ENCODE assay signal across 8 cellular contexts in genomic region chr2:32355976-32356734, GRCh38. TPM values are rescaled to one million over a fixed set of nuclear protein-coding genes. Genes with fewer than 3 reads are reported as not detected.
A peak's percentile ranks its signal among the peaks of the same experiment; 100 is the strongest.
DNase-seq lines count a peak whose midpoint lies in the region; ATAC-seq and TF ChIP-seq lines count a peak whose summit lies in the region.

No MANE protein-coding gene starts in this region.

- 0 out of 2 replicates have a peak, but pooled peaks cover 5% of the 10 kb centered on the region for H3K9me1 ChIP-seq in IMR-90 (ENCODE audit: insufficient read depth, low read length)

- H3K18ac ChIP-seq in IMR-90 (ENCODE audit: low read depth, low read length) = peak overlapping the region; percentile 80

- peak overlapping the region; percentile 97 for H3K4ac ChIP-seq in IMR-90 (ENCODE audit: low read depth, low read length)

- H3K4me2 ChIP-seq in IMR-90 (ENCODE audit: low read depth, low read length) = peak overlapping the region; percentile 80

- H4K91ac ChIP-seq in IMR-90 (ENCODE audit: insufficient read depth, low read depth, low read length) = peak overlapping the region; percentile 97

- H3K56ac ChIP-seq in IMR-90 (ENCODE audit: extremely low read depth, insufficient read depth, low read length) = peak overlapping the region; percentile 98

- no peak for TF ChIP-seq RAD21 in IMR-90 (IDR thresholded peaks at IDR 0.05; ENCODE audit: low read length)

- H3K4me3 ChIP-seq in IMR-90 (ENCODE audit: insufficient read depth, low read depth, low read length) = peak overlapping the region; percentile 68
- H3K4me3 ChIP-seq in ascending aorta = peak overlapping the region; percentile 67 to 99
- H3K4me3 ChIP-seq in right lobe of liver = peak overlapping the region; percentile 92 to 98 (median 93)
- H3K4me3 ChIP-seq in thyroid gland (replicated peaks in 1 of 3) = peak overlapping the region; percentile 43 to 100 (median 51)

- peak overlapping the region; percentile 99 for H3K23ac ChIP-seq in IMR-90 (ENCODE audit: low read depth, low read length)

- H2BK120ac ChIP-seq in IMR-90 (ENCODE audit: low read depth, low read length) = peak overlapping the region; percentile 89

- peak overlapping the region; percentile 33 for H2BK20ac ChIP-seq in IMR-90 (ENCODE audit: low read depth, low read length)

- H2BK5ac ChIP-seq in IMR-90 (ENCODE audit: low read depth, low read length, poor library complexity, severe bottlenecking) = peak overlapping the region; percentile 94

- peak overlapping the region; percentile 87 for H4K5ac ChIP-seq in IMR-90 (ENCODE audit: low read depth, low read length)

- peaks cover 0 to 18% of the 10 kb centered on the region in 2 experiments; a peak in 2 of 4 replicates for H3K79me1 ChIP-seq in IMR-90 (ENCODE audit: low read depth in 1 of 2, low read length in 2 of 2)

- H4K20me1 ChIP-seq in IMR-90 (ENCODE audit: insufficient read depth, low read length) = peaks cover 38% of the 10 kb centered on the region

- in situ Hi-C loops in IMR-90 (cut with MboI; ENCODE audit: low sequenced_read_pairs) = no loop called here

- TF ChIP-seq POLR2A in IMR-90 (IDR thresholded peaks at IDR 0.05; ENCODE audit: low read depth, low read length) = no peak
- TF ChIP-seq POLR2A in right lobe of liver (IDR thresholded peaks at IDR 0.05) = no peak
- TF ChIP-seq POLR2A in thyroid gland (IDR thresholded peaks at IDR 0.05) = no peak

- TF ChIP-seq CTCF in IMR-90 (conservative IDR thresholded peaks at IDR 0.05; ENCODE audit: low read depth, low read length) = no peak
- no peak for TF ChIP-seq CTCF in ascending aorta (IDR thresholded peaks at IDR 0.05)
- no peak for TF ChIP-seq CTCF in right lobe of liver (IDR thresholded peaks at IDR 0.05)
- TF ChIP-seq CTCF in thyroid gland (IDR thresholded peaks at IDR 0.05) = no peak

- 0% methylated on average over 9 of the region's 17 CpGs; no CpG with 5 or more reads in 1 of the 2 experiments for WGBS in IMR-90 (ENCODE audit: extremely low coverage in 2 of 2, insufficient read length in 1 of 2), 2 experiments
- 13% methylated on average over 7 of the region's 17 CpGs for whole genome bisulfite sequencing in right lobe of liver (ENCODE audit: insufficient coverage, low coverage, low lambda C conversion rate, missing lambda C conversion rate)
- WGBS in thyroid gland, 2 donors = 7 to 8% methylated on average over 13 to 16 of the region's 17 CpGs

- peak overlapping the region; percentile 95 for H2AK5ac ChIP-seq in IMR-90 (ENCODE audit: low read depth, low read length)

- peak overlapping the region; percentile 97 for H3K14ac ChIP-seq in IMR-90 (replicated peaks; ENCODE audit: low read depth, low read length)

- peaks cover 11% of the 10 kb centered on the region; the same call in 1 of the 2 replicates for H3K4me1 ChIP-seq in ES-I3 (ENCODE audit: insufficient read depth, low read length)
- peaks cover 1% of the 10 kb centered on the region; the same call in 1 of the 2 replicates for H3K4me1 ChIP-seq in IMR-90 (ENCODE audit: control insufficient read depth, insufficient read depth, low read length)
- peaks cover 0 to 30% of the 10 kb centered on the region in 2 donors for H3K4me1 ChIP-seq in ascending aorta
- peaks cover 0 to 27% (median 11%) of the 10 kb centered on the region in 4 donors for H3K4me1 ChIP-seq in right lobe of liver
- H3K4me1 ChIP-seq in thyroid gland = peaks cover 21 to 24% of the 10 kb centered on the region in 2 donors

- H3K9ac ChIP-seq in ES-I3 (ENCODE audit: low read depth, low read length) (peak overlapping the region; percentile 98), IMR-90 (ENCODE audit: low read depth, low read length) (peak overlapping the region; percentile 98)

- H2AFZ ChIP-seq in IMR-90 (replicated peaks; ENCODE audit: low read length, poor library complexity) = peak overlapping the region; percentile 98

- no peaks in the 10 kb centered on the region for H3K36me3 ChIP-seq in ES-I3 (ENCODE audit: insufficient read depth, low read length)
- no peaks in the 10 kb centered on the region for H3K36me3 ChIP-seq in IMR-90 (ENCODE audit: control insufficient read depth, insufficient read depth, low read length)
- H3K36me3 ChIP-seq in ascending aorta = no peaks in the 10 kb centered on the region
- no peaks in the 10 kb centered on the region for H3K36me3 ChIP-seq in right lobe of liver
- H3K36me3 ChIP-seq in thyroid gland = no peaks in the 10 kb centered on the region

- POLR2A ChIA-PET in IMR-90 (lab: Charles Lee; ENCODE audit: unreplicated experiment) = no interaction called here

- H4K8ac ChIP-seq in IMR-90 (ENCODE audit: low read depth in 2 of 2, low read length in 2 of 2) = peak overlapping the region; percentile 97 to 99

- peak overlapping the region; percentile 66; the same call in 1 of the 3 replicates for H2BK15ac ChIP-seq in IMR-90 (ENCODE audit: low read depth, low read length)

- ATAC-seq in IMR-90 (ENCODE audit: low read depth) = peak; percentile 2
- ATAC-seq in right lobe of liver = no peak
- no peak for ATAC-seq in GM18502 (IDR thresholded peaks at IDR 0.05; ENCODE audit: poor library complexity, unreplicated experiment)
- no peak for ATAC-seq in GM19324 (IDR thresholded peaks at IDR 0.05; ENCODE audit: low FRiP score, unreplicated experiment)

- no TSS peak for BruUV-seq in IMR-90 (replicated peaks; lab: Mats Ljungman, UMichigan)

- peak overlapping the region; percentile 96 for H2AK9ac ChIP-seq in IMR-90 (replicated peaks; ENCODE audit: low read depth, low read length, poor library complexity)

- H3K27ac ChIP-seq in IMR-90 (ENCODE audit: insufficient read depth, low read length) = peak overlapping the region; percentile 96
- H3K27ac ChIP-seq in ascending aorta = peak overlapping the region; percentile 90 to 100
- H3K27ac ChIP-seq in right lobe of liver = peak overlapping the region; percentile 82 to 94 (median 91)
- peak overlapping the region; percentile 80 to 96 (median 94) for H3K27ac ChIP-seq in thyroid gland

- DNase-seq in IMR-90 (no peak), ascending aorta (ENCODE audit: low spot score in 2 of 2) (no peak), right lobe of liver (no peak), thyroid gland (no peak)
- no peak for DNase-seq in effector CD4-positive, alpha-beta T cell

- H3K27me3 ChIP-seq in IMR-90 (ENCODE audit: control insufficient read depth, insufficient read depth, low read length) (no peaks in the 10 kb centered on the region), ascending aorta (no peaks in the 10 kb centered on the region), right lobe of liver (no peaks in the 10 kb centered on the region), thyroid gland (no peaks in the 10 kb centered on the region)

- dilution Hi-C loops in IMR-90 (cut with HindIII; ENCODE audit: low sequenced_read_pairs, unreplicated experiment) = no loop called here

- H3K9me3 ChIP-seq in ES-I3 (ENCODE audit: control insufficient read depth, insufficient read depth, low read length) = no peaks in the 10 kb centered on the region
- H3K9me3 ChIP-seq in IMR-90 (ENCODE audit: control insufficient read depth, insufficient read depth, low read length) = no peaks in the 10 kb centered on the region
- no peaks in the 10 kb centered on the region for H3K9me3 ChIP-seq in ascending aorta
- H3K9me3 ChIP-seq in right lobe of liver = no peaks in the 10 kb centered on the region
- no peaks in the 10 kb centered on the region for H3K9me3 ChIP-seq in thyroid gland

- CTCF ChIA-PET in IMR-90 (lab: Yijun Ruan, JAX) = no interaction called here

- intact Hi-C loops in IMR-90 (cut with micrococcal nuclease) = no loop called here
- intact Hi-C loops in ascending aorta (cut with DNase I) = loop anchor here (2.0 to 5.0 kb wide), 4 partner anchors 71 to 1241 kb away; partner anchors contain the start of genes FAM98A and SPAST
- intact Hi-C loops in right lobe of liver (cut with DNase I) = no loop called here
- intact Hi-C loops in thyroid gland (cut with DNase I) = loop anchor here (5.0 to 10.0 kb wide), 2 partner anchors 81 to 189 kb away; partner anchors contain the start of genes SLC30A6 and YIPF4

TF ChIP-seq in IMR-90, 13 proteins besides CTCF, POLR2A, EP300 and RAD21 (continues in another document):
- TF ChIP-seq CEBPB (IDR thresholded peaks at IDR 0.05; ENCODE audit: low read depth, low read length) (no peak), MAZ (IDR thresholded peaks at IDR 0.05; ENCODE audit: borderline replicate concordance, low read depth, low read length) (no peak), ELK1 (IDR thresholded peaks at IDR 0.05; ENCODE audit: borderline replicate concordance, low read depth, low read length) (no peak), RFX5 (IDR thresholded peaks at IDR 0.05; ENCODE audit: low read depth, low read length) (no peak), CHD1 (IDR thresholded peaks at IDR 0.05; ENCODE audit: low read depth, low read length) (no peak), FOS (IDR thresholded peaks at IDR 0.05; ENCODE audit: low read depth, low read length) (no peak), RCOR1 (IDR thresholded peaks at IDR 0.05; ENCODE audit: insufficient replicate concordance, low read length) (no peak), SMC3 (IDR thresholded peaks at IDR 0.05; ENCODE audit: low read depth, low read length) (no peak), BHLHE40 (IDR thresholded peaks at IDR 0.05; ENCODE audit: low read depth, low read length) (no peak), MAFK (IDR thresholded peaks at IDR 0.05; ENCODE audit: low read depth, low read length) (no peak), USF2 (IDR thresholded peaks at IDR 0.05; ENCODE audit: low read depth, low read length) (no peak), NFE2L2 (IDR thresholded peaks at IDR 0.05; ENCODE audit: low read depth, low read length) (no peak)

RNA-seq across cellular contexts. Expression of gene BIRC6, which starts 0.7 kb away (rescaled TPM):
- 251 and 316 TPM in 2 replicates for total RNA-seq in IMR-90 (2012; rRNA removed)
- polyA plus RNA-seq in IMR-90 (2012; rRNA removed) = 21.1 and 26.5 TPM in 2 replicates
- 7.3 and 9.8 TPM in 2 replicates for polyA plus RNA-seq in IMR-90 (2012; cell fraction: cytosol; rRNA removed)
- polyA plus RNA-seq in IMR-90 (2012; cell fraction: nucleus; rRNA removed; ENCODE audit: low replicate concordance) = 11.4 and 57.8 TPM in 2 replicates
- total RNA-seq in ascending aorta = 59.4 TPM
- 10 to 100 TPM; 43.1 to 63.5 (median 47.2) TPM for total RNA-seq in right lobe of liver
- 100 to 1,000 TPM; 142 to 268 (median 218) TPM for total RNA-seq in thyroid gland

Comparison
In these comparisons a context has a peak if more than half of its experiments do, and no peak if none do; other contexts are left out.
1. intact Hi-C loops: an anchor here in ascending aorta (2.0 to 5.0 kb wide) and thyroid gland (5.0 to 10.0 kb wide); none called in IMR-90 and right lobe of liver.